ENCODE assay signal across 1 cellular context in genomic region chr20:1376007-1376406, GRCh38.
TF ChIP-seq lines count a peak whose summit lies in the region.

No MANE protein-coding gene starts in this region.

TF ChIP-seq in IMR-90, 13 proteins besides CTCF, POLR2A, EP300 and RAD21:
- TF ChIP-seq USF2 (IDR thresholded peaks at IDR 0.05; ENCODE audit: low read depth, low read length) (no peak), BHLHE40 (IDR thresholded peaks at IDR 0.05; ENCODE audit: low read depth, low read length) (no peak), SMC3 (IDR thresholded peaks at IDR 0.05; ENCODE audit: low read depth, low read length) (no peak), FOS (IDR thresholded peaks at IDR 0.05; ENCODE audit: low read depth, low read length) (no peak), RFX5 (IDR thresholded peaks at IDR 0.05; ENCODE audit: low read depth, low read length) (no peak), ELK1 (IDR thresholded peaks at IDR 0.05; ENCODE audit: borderline replicate concordance, low read depth, low read length) (no peak), NFE2L2 (IDR thresholded peaks at IDR 0.05; ENCODE audit: low read depth, low read length) (no peak)
